In genomic region chr18:55838841-55839240, GRCh38 we compare ENCODE assay signal across 1 cellular context.
TF ChIP-seq lines count a peak whose summit lies in the region.

No MANE protein-coding gene starts in this region.

TF ChIP-seq in K562, 482 proteins besides CTCF, POLR2A, EP300 and RAD21 (continued from another document):
- no peak for TF ChIP-seq NFXL1 (CRISPR knock-in tag; IDR thresholded peaks at IDR 0.05)
- no peak for TF ChIP-seq LCOR (CRISPR knock-in tag; IDR thresholded peaks at IDR 0.05)
- no peak for TF ChIP-seq HOXB6 (CRISPR knock-in tag; IDR thresholded peaks at IDR 0.05; ENCODE audit: borderline replicate concordance)
- no peak for TF ChIP-seq ZNF436 (CRISPR knock-in tag; IDR thresholded peaks at IDR 0.05)
- no peak for TF ChIP-seq LARP7 (IDR thresholded peaks at IDR 0.05)
- TF ChIP-seq ZNF282 (CRISPR knock-in tag; IDR thresholded peaks at IDR 0.05) = no peak
- no peak for TF ChIP-seq U2AF2 (optimal IDR thresholded peaks at IDR 0.05; ENCODE audit: low read depth, low read length)
- no peak for TF ChIP-seq SREBF2 (CRISPR knock-in tag; IDR thresholded peaks at IDR 0.05)
- TF ChIP-seq KHSRP (IDR thresholded peaks at IDR 0.05) = no peak
- no peak for TF ChIP-seq STAT6 (CRISPR knock-in tag; IDR thresholded peaks at IDR 0.05)
- TF ChIP-seq NCOA2 (IDR thresholded peaks at IDR 0.05; ENCODE audit: partially characterized antibody in 2 of 2) = no peak
- no peak for TF ChIP-seq ZNF778 (CRISPR knock-in tag; IDR thresholded peaks at IDR 0.05)
- no peak for TF ChIP-seq GATAD2B (IDR thresholded peaks at IDR 0.05; ENCODE audit: borderline replicate concordance)
- TF ChIP-seq PHF8 (IDR thresholded peaks at IDR 0.05; ENCODE audit: borderline replicate concordance, low read length) = no peak
- no peak for TF ChIP-seq DIDO1 (tag; IDR thresholded peaks at IDR 0.05; ENCODE audit: low read depth)
- TF ChIP-seq HDGF (IDR thresholded peaks at IDR 0.05) = no peak
